In the genomic region with DNA sequence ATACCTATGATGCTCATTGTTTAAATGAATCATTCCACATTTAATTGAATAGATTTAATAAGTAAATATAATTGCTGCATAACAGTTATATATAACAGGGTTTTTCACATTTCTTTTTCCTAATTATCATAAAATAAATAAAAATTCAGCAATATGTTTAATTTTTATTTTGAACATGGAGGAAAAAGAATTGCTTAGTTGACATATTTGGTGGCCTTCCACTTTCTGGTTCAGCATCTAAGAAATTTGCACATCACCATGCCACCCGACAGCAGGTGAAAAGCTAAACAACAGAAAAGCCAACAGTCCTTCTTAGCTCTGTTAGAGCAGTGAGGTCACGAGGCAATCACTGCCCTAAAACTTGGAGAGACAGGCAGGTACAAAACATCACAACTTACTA, we compare ENCODE assay signal across 19 cellular contexts.
A peak's percentile ranks its signal among the peaks of the same experiment; 100 is the strongest.
DNase-seq lines count a peak whose midpoint lies in the region; ATAC-seq, FAIRE-seq and TF ChIP-seq lines count a peak whose summit lies in the region.
"Had no signal": no experiment of that assay in that cellular context is flagged by ENCODE, and none has a peak within 500 bp of the region (broad histone marks: within the 10 kb centered on the region; RNA-seq: fewer than 3 reads in every experiment).

No MANE protein-coding gene starts in this region.

- H4K20me1 ChIP-seq in IMR-90 (ENCODE audit: insufficient read depth, low read length) (no peaks in the 10 kb centered on the region), H1 (replicated peaks in 1 of 2; ENCODE audit: control insufficient read depth in 1 of 2, insufficient read depth in 2 of 2, low read length in 2 of 2) (no peaks in the 10 kb centered on the region)

- no peak overlapping the region for H3K4me3 ChIP-seq in A549
- no peak overlapping the region for H3K4me3 ChIP-seq in IMR-90 (ENCODE audit: insufficient read depth, low read depth, low read length)
- H3K4me3 ChIP-seq in H1 (ENCODE audit: extremely low read depth in 1 of 4, insufficient read depth in 2 of 4, low read depth in 3 of 4, low read length in 4 of 4) = no peak overlapping the region

- H3K27ac Mint-ChIP-seq in progenitor cell of endocrine pancreas = peak overlapping the region; percentile 75
- H3K27ac Mint-ChIP-seq: CD4-positive, alpha-beta memory T cell had no signal

- CTCF ChIA-PET in A549 (lab: Yijun Ruan, JAX) (no interaction called here), IMR-90 (lab: Yijun Ruan, JAX) (no interaction called here), H1 (lab: Charles Lee; ENCODE audit: partially characterized antibody) (interaction anchor here (1.0 to 2.2 kb wide), 4 partner anchors 8 to 166 kb away, joined by 3 to 9 read pairs (median 5); no protein-coding TSS in a partner anchor)

- in situ Hi-C loops in IMR-90 (cut with MboI; ENCODE audit: low sequenced_read_pairs) = loop anchor here (10.0 to 25.0 kb wide), 2 partner anchors 346 to 974 kb away; no protein-coding TSS in a partner anchor
- in situ Hi-C loops in ACHN (cut with HindIII; ENCODE audit: low pct_ligation_motif_present, low pct_unique_long_range_greater_than_20kb, low sequenced_read_pairs) = no loop called here

- H3K36me3 ChIP-seq in IMR-90 (ENCODE audit: control insufficient read depth, insufficient read depth, low read length) = no peaks in the 10 kb centered on the region
- no peaks in the 10 kb centered on the region for H3K36me3 ChIP-seq in H1 (ENCODE audit: control insufficient read depth in 2 of 4, insufficient read depth in 4 of 4, low read length in 3 of 4)

- H4K5ac ChIP-seq in IMR-90 (ENCODE audit: low read depth, low read length) (no peak overlapping the region), H1 (ENCODE audit: insufficient read length, low read depth, low read length) (no peak overlapping the region)

- H2BK15ac ChIP-seq in IMR-90 (ENCODE audit: low read depth, low read length) = no peak overlapping the region
- no peak overlapping the region for H2BK15ac ChIP-seq in H1 (ENCODE audit: low read length)

- FAIRE-seq in A549 (lab: Jason Lieb, UNC) = no peak
- FAIRE-seq in H1 (lab: Jason Lieb, UNC) = no peak
- FAIRE-seq: GM12891, GM18507 had no signal

- 14% methylated on average over 2 of the region's 2 CpGs for WGBS in A549 (ENCODE audit: missing lambda C conversion rate)
- no CpG with 5 or more reads among the region's 2 CpGs for WGBS in IMR-90 (ENCODE audit: extremely low coverage in 2 of 2, insufficient read length in 1 of 2), 2 experiments
- 94% methylated on average over 2 of the region's 2 CpGs; no CpG with 5 or more reads in 1 of the 2 experiments for WGBS in H1 (ENCODE audit: extremely low coverage in 1 of 2, insufficient coverage in 1 of 2, insufficient read length in 1 of 2, insufficient replicate concordance in 2 of 2, low coverage in 1 of 2, low lambda C conversion rate in 2 of 2, missing lambda C conversion rate in 1 of 2), 2 experiments

- H3K4me1 Mint-ChIP-seq in progenitor cell of endocrine pancreas (ENCODE audit: low read depth) = peaks cover 4% of the 10 kb centered on the region
- H3K4me1 Mint-ChIP-seq: CD4-positive, alpha-beta memory T cell had no signal

- no peak overlapping the region for H3K56ac ChIP-seq in IMR-90 (ENCODE audit: extremely low read depth, insufficient read depth, low read length)
- H3K56ac ChIP-seq in H1 (replicated peaks; ENCODE audit: insufficient read length, low read depth, low read length) = no peak overlapping the region

- TF ChIP-seq CTCF in A549 (IDR thresholded peaks at IDR 0.05) (no peak), IMR-90 (conservative IDR thresholded peaks at IDR 0.05; ENCODE audit: low read depth, low read length) (no peak), H1 (IDR thresholded peaks at IDR 0.05; ENCODE audit: control extremely low read depth in 1 of 3, insufficient read depth in 1 of 3, low read depth in 1 of 3, low read length in 3 of 3) (no peak), progenitor cell of endocrine pancreas (IDR thresholded peaks at IDR 0.05; ENCODE audit: unreplicated experiment) (no peak)

- no peak overlapping the region for H3K27ac ChIP-seq in A549
- H3K27ac ChIP-seq in IMR-90 (ENCODE audit: insufficient read depth, low read length) = no peak overlapping the region
- H3K27ac ChIP-seq in H1 (ENCODE audit: low read depth, low read length) = no peak overlapping the region

- peaks cover 5% of the 10 kb centered on the region for H3K36me3 Mint-ChIP-seq in progenitor cell of endocrine pancreas (ENCODE audit: insufficient read depth)
- H3K36me3 Mint-ChIP-seq: CD4-positive, alpha-beta memory T cell had no signal

- H2AK9ac ChIP-seq in IMR-90 (replicated peaks; ENCODE audit: low read depth, low read length, poor library complexity) = no peak overlapping the region

- no peaks in the 10 kb centered on the region for H3K23me2 ChIP-seq in H1 (ENCODE audit: low read depth, low read length)

- no peaks in the 10 kb centered on the region for H3K27me3 ChIP-seq in IMR-90 (ENCODE audit: control insufficient read depth, insufficient read depth, low read length)
- H3K27me3 ChIP-seq in H1 (replicated peaks in 1 of 4; ENCODE audit: control insufficient read depth in 3 of 4, extremely low read depth in 1 of 4, insufficient read depth in 3 of 4, low read length in 3 of 4) = no peaks in the 10 kb centered on the region

- no peaks in the 10 kb centered on the region for H3K79me2 ChIP-seq in H1 (ENCODE audit: control insufficient read depth in 1 of 2, insufficient read depth in 2 of 2, low read length in 2 of 2)

- no peak for ATAC-seq in A549
- no peak for ATAC-seq in IMR-90 (ENCODE audit: low read depth)
- ATAC-seq in GM21619 (IDR thresholded peaks at IDR 0.05; ENCODE audit: unreplicated experiment) = no peak

- H4K91ac ChIP-seq in IMR-90 (ENCODE audit: insufficient read depth, low read depth, low read length) (no peak overlapping the region), H1 (replicated peaks; ENCODE audit: insufficient read length, low read length) (no peak overlapping the region)

- peaks cover 20% of the 10 kb centered on the region for H3K9me3 Mint-ChIP-seq in progenitor cell of endocrine pancreas (ENCODE audit: low read depth)

- H2AK5ac ChIP-seq in IMR-90 (ENCODE audit: low read depth, low read length) (no peak overlapping the region), H1 (ENCODE audit: low read depth, low read length) (no peak overlapping the region)

- DNase-seq in A549 (ENCODE audit: low read depth in 1 of 2, low spot score in 1 of 2) (no peak), IMR-90 (no peak), H1 (ENCODE audit: low read depth in 1 of 2, low spot score in 2 of 2) (no peak), progenitor cell of endocrine pancreas (ENCODE audit: low spot score, unreplicated experiment) (no peak), NCI-H2227 (lab: John Stamatoyannopoulos, UW; ENCODE audit: unreplicated experiment) (no peak), ACHN (no peak)
- DNase-seq: C1 segment of cervical spinal cord; Calu3; CD4-positive, alpha-beta memory T cell; COR-L47; DMS53; DMS79 treated with DMSO at 0.1 percent for 48 hours; GF-D8; GOT3; H7; HCEC 1CT had no signal

- H3K9ac ChIP-seq in IMR-90 (ENCODE audit: low read depth, low read length) (no peak overlapping the region), H1 (replicated peaks in 1 of 4; ENCODE audit: extremely low read depth in 1 of 4, low read depth in 3 of 4, low read length in 3 of 4) (no peak overlapping the region)

- H3K27me3 Mint-ChIP-seq in progenitor cell of endocrine pancreas = no peaks in the 10 kb centered on the region
- H3K27me3 Mint-ChIP-seq: CD4-positive, alpha-beta memory T cell had no signal

- no peaks in the 10 kb centered on the region for H3K4me1 ChIP-seq in A549
- H3K4me1 ChIP-seq in IMR-90 (ENCODE audit: control insufficient read depth, insufficient read depth, low read length) = no peaks in the 10 kb centered on the region
- H3K4me1 ChIP-seq in H1 (replicated peaks in 1 of 4; ENCODE audit: control insufficient read depth in 3 of 4, insufficient read depth in 4 of 4, low read length in 3 of 4) = no peaks in the 10 kb centered on the region

- POLR2A ChIA-PET in A549 (lab: Yijun Ruan, JAX) = no interaction called here
- POLR2A ChIA-PET in IMR-90 (lab: Charles Lee; ENCODE audit: unreplicated experiment) = no interaction called here
- POLR2A ChIA-PET in H1 (lab: Charles Lee; ENCODE audit: partially characterized antibody) = no interaction called here

- no peaks in the 10 kb centered on the region for H3K9me3 ChIP-seq in A549
- no peaks in the 10 kb centered on the region for H3K9me3 ChIP-seq in IMR-90 (ENCODE audit: control insufficient read depth, insufficient read depth, low read length)
- peaks cover 0 to 3% of the 10 kb centered on the region in 2 experiments; a peak in 1 of 4 replicates for H3K9me3 ChIP-seq in H1 (ENCODE audit: insufficient read depth in 2 of 2, low read depth in 1 of 2, low read length in 1 of 2)

- no peak overlapping the region for H2BK12ac ChIP-seq in H1 (ENCODE audit: low read depth, low read length)

- H2BK5ac ChIP-seq in IMR-90 (ENCODE audit: low read depth, low read length, poor library complexity, severe bottlenecking) (no peak overlapping the region), H1 (ENCODE audit: low read depth, low read length) (no peak overlapping the region)

- TF ChIP-seq POLR2A in A549 (IDR thresholded peaks at IDR 0.05; ENCODE audit: low read length) = no peak
- no peak for TF ChIP-seq POLR2A in IMR-90 (IDR thresholded peaks at IDR 0.05; ENCODE audit: low read depth, low read length)
- TF ChIP-seq POLR2A in H1 (IDR thresholded peaks at IDR 0.05; ENCODE audit: control extremely low read depth in 1 of 2, low read depth in 2 of 2, low read length in 2 of 2) = no peak

- H3K79me1 ChIP-seq in IMR-90 (ENCODE audit: low read depth in 1 of 2, low read length in 2 of 2) (no peaks in the 10 kb centered on the region), H1 (ENCODE audit: low read depth, low read length) (no peaks in the 10 kb centered on the region)

- no peaks in the 10 kb centered on the region for H3K9me1 ChIP-seq in IMR-90 (ENCODE audit: insufficient read depth, low read length)

- H4K8ac ChIP-seq in IMR-90 (ENCODE audit: low read depth in 2 of 2, low read length in 2 of 2) (no peak overlapping the region), H1 (ENCODE audit: extremely low read depth, insufficient read depth, low read length) (no peak overlapping the region)

- no peak overlapping the region for H3K4me3 Mint-ChIP-seq in progenitor cell of endocrine pancreas (ENCODE audit: low read depth)
- H3K4me3 Mint-ChIP-seq: CD4-positive, alpha-beta memory T cell had no signal

- TF ChIP-seq EP300 in A549 (IDR thresholded peaks at IDR 0.05) (no peak), H1 (IDR thresholded peaks at IDR 0.05; ENCODE audit: borderline replicate concordance in 1 of 2, low read depth in 2 of 2, low read length in 2 of 2) (no peak)

- no peak overlapping the region for H3K14ac ChIP-seq in IMR-90 (replicated peaks; ENCODE audit: low read depth, low read length)
- H3K14ac ChIP-seq in H1 (ENCODE audit: insufficient read length) = no peak overlapping the region

- H2BK20ac ChIP-seq in IMR-90 (ENCODE audit: low read depth, low read length) = no peak overlapping the region
- H2BK20ac ChIP-seq in H1 (ENCODE audit: low read length) = no peak overlapping the region

- H2BK120ac ChIP-seq in IMR-90 (ENCODE audit: low read depth, low read length) (no peak overlapping the region), H1 (replicated peaks; ENCODE audit: low read depth, low read length) (no peak overlapping the region)

- H3K23ac ChIP-seq in IMR-90 (ENCODE audit: low read depth, low read length) = no peak overlapping the region
- H3K23ac ChIP-seq in H1 (ENCODE audit: insufficient read length) = no peak overlapping the region

- H3K4ac ChIP-seq in IMR-90 (ENCODE audit: low read depth, low read length) = no peak overlapping the region
- no peak overlapping the region for H3K4ac ChIP-seq in H1 (replicated peaks; ENCODE audit: insufficient read length, low read depth, low read length)

- no peak overlapping the region for H2AFZ ChIP-seq in IMR-90 (replicated peaks; ENCODE audit: low read length, poor library complexity)
- H2AFZ ChIP-seq in H1 (ENCODE audit: low read length) = no peak overlapping the region

- no peak overlapping the region for H3K18ac ChIP-seq in IMR-90 (ENCODE audit: low read depth, low read length)
- no peak overlapping the region for H3K18ac ChIP-seq in H1 (ENCODE audit: extremely low read depth, low read length)

- BruUV-seq in IMR-90 (replicated peaks; lab: Mats Ljungman, UMichigan) = no TSS peak

- TF ChIP-seq RAD21 in A549 (conservative IDR thresholded peaks at IDR 0.05 in 1 of 2, IDR thresholded peaks at IDR 0.05 in 1 of 2) = no peak
- TF ChIP-seq RAD21 in IMR-90 (IDR thresholded peaks at IDR 0.05; ENCODE audit: low read length) = no peak
- no peak for TF ChIP-seq RAD21 in H1 (IDR thresholded peaks at IDR 0.05 in 1 of 2, conservative IDR thresholded peaks at IDR 0.05 in 1 of 2; ENCODE audit: low read depth in 2 of 2, low read length in 2 of 2)

- intact Hi-C loops in IMR-90 (cut with micrococcal nuclease) = loop anchor here (10.0 kb wide), 1 partner anchor 436 kb away; no protein-coding TSS in a partner anchor

- dilution Hi-C loops in IMR-90 (cut with HindIII; ENCODE audit: low sequenced_read_pairs, unreplicated experiment) = no loop called here

- no peak overlapping the region for H3K4me2 ChIP-seq in A549
- no peak overlapping the region for H3K4me2 ChIP-seq in IMR-90 (ENCODE audit: low read depth, low read length)
- H3K4me2 ChIP-seq in H1 (ENCODE audit: insufficient read depth in 1 of 2, low read depth in 2 of 2, low read length in 2 of 2) = no peak overlapping the region
